ENCODE assay signal across 26 cellular contexts in the genomic region with DNA sequence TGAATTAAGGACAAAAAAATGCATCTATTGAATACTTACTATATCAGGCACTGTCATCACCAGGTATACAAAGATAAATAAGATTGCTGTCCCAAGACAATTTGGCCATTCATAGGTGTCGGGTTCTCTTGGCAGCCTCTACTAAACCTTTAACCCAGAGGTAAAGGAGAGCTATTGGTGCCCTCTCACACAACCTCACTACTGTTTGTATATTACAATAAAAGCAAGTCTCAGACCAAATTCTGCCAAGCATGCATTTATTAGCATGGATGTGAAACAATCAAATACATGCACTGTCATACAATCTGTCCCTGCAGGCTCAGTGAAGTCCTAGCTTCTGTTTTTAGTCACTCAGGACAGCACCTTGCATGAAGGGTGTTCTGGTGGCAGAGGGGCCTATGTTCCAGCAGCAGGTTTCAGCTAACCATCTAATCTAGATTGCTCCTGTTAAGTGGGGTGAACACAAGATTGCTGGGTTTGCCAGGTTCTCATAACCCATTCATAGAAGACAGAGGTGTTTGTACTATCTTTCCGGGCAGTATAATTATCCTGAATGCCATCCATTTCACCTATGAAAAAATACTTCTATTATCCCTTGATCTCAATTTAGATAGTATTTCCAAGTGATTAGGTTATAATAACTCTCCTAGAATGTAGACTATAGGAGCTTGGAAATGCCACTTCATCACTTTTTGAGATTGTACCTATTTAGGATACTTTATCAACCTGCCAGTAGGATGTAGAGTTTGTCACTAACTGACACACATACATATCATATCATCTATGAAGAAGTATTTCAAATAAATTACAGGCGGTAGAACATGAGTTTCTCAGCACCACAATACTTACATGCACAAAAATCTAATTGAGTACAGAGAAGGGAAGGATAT.
DNase-seq lines count a peak whose midpoint lies in the region; ATAC-seq and TF ChIP-seq lines count a peak whose summit lies in the region.
"Had no signal": no experiment of that assay in that cellular context is flagged by ENCODE, and none has a peak within 500 bp of the region (broad histone marks: within the 10 kb centered on the region; RNA-seq: fewer than 3 reads in every experiment).

No MANE protein-coding gene starts in this region.

- POLR2A ChIA-PET in CD8-positive, alpha-beta T cell (lab: Charles Lee): no interaction called here
- POLR2A ChIA-PET in Panc1 (lab: Charles Lee): interaction anchor here (0.5 kb wide), 1 partner anchor 549 kb away, joined by 6 read pairs; no protein-coding TSS in a partner anchor

- in situ Hi-C loops in Panc1 (cut with HindIII; ENCODE audit: low pct_unique_long_range_greater_than_20kb, low sequenced_read_pairs): no loop called here

- no peaks in the 10 kb centered on the region for H3K36me3 Mint-ChIP-seq in CD8-positive, alpha-beta T cell
- H3K36me3 Mint-ChIP-seq in HFFc6 (ENCODE audit: low read depth): no peaks in the 10 kb centered on the region
- H3K36me3 Mint-ChIP-seq in neural crest cell (ENCODE audit: low read depth): no peaks in the 10 kb centered on the region
- H3K36me3 Mint-ChIP-seq: activated naive CD8-positive, alpha-beta T cell treated with anti-CD3 and anti-CD28 coated beads, Interleukin-2, amount 10 ng/mL, durations not matched to agents 7 days and 5 days had no signal

- no peaks in the 10 kb centered on the region for H3K36me3 ChIP-seq in CD8-positive, alpha-beta T cell (ENCODE audit: insufficient read depth, low read length)
- H3K36me3 ChIP-seq in Panc1 (ENCODE audit: control insufficient read depth, insufficient read depth, low read length): no peaks in the 10 kb centered on the region
- H3K36me3 ChIP-seq: ascending aorta, BLaER1, heart left ventricle, thoracic aorta, uterus had no signal

- no peak for ATAC-seq in CD8-positive, alpha-beta T cell
- ATAC-seq in Panc1 (peak; percentile 4; the same call in 1 of the 2 replicates), GM19035 (IDR thresholded peaks at IDR 0.05; ENCODE audit: unreplicated experiment) (no peak), HG03196 (IDR thresholded peaks at IDR 0.05; ENCODE audit: unreplicated experiment) (no peak)
- ATAC-seq: heart left ventricle; left ventricle myocardium superior; sciatic nerve; stimulated activated naive CD8-positive, alpha-beta T cell treated with anti-CD3 and anti-CD28 coated beads, Interleukin-15, amount 100 ng/mL, for 72 hours had no signal

- H3K4me1 ChIP-seq in CD8-positive, alpha-beta T cell (ENCODE audit: insufficient read depth, low read length): no peaks in the 10 kb centered on the region
- peaks cover 36% of the 10 kb centered on the region for H3K4me1 ChIP-seq in Panc1 (ENCODE audit: control insufficient read depth, insufficient read depth, low read length)
- H3K4me1 ChIP-seq: ascending aorta, BLaER1, heart left ventricle, uterus had no signal

- H3K9me3 Mint-ChIP-seq in CD8-positive, alpha-beta T cell: no peaks in the 10 kb centered on the region
- H3K9me3 Mint-ChIP-seq in HFFc6 (no peaks in the 10 kb centered on the region), neural crest cell (no peaks in the 10 kb centered on the region)
- H3K9me3 Mint-ChIP-seq: activated naive CD8-positive, alpha-beta T cell treated with anti-CD3 and anti-CD28 coated beads, Interleukin-2, amount 10 ng/mL, durations not matched to agents 7 days and 5 days; activated T-cell treated with anti-CD3 and anti-CD28 coated beads, Interleukin-2, amount 50 U/mL, for 24 hours; stimulated activated naive CD8-positive, alpha-beta T cell treated with anti-CD3 and anti-CD28 coated beads, Interleukin-15, amount 100 ng/mL, for 72 hours had no signal

- H3K9me3 ChIP-seq in CD8-positive, alpha-beta T cell (ENCODE audit: low read length): no peaks in the 10 kb centered on the region
- H3K9me3 ChIP-seq in Panc1 (ENCODE audit: control insufficient read depth, insufficient read depth, low read depth, low read length): peaks cover 27% of the 10 kb centered on the region; the same call in 1 of the 2 replicates
- H3K9me3 ChIP-seq: ascending aorta, BLaER1, heart left ventricle, thoracic aorta, uterus had no signal

- no peaks in the 10 kb centered on the region for H3K27me3 ChIP-seq in CD8-positive, alpha-beta T cell (ENCODE audit: insufficient read depth, low read length)
- H3K27me3 ChIP-seq in Panc1 (ENCODE audit: control insufficient read depth, insufficient read depth, low read length): no peaks in the 10 kb centered on the region
- H3K27me3 ChIP-seq: ascending aorta, BLaER1, heart left ventricle, uterus had no signal

- H3K4me3 Mint-ChIP-seq in CD8-positive, alpha-beta T cell: no peak overlapping the region
- no peak overlapping the region for H3K4me3 Mint-ChIP-seq in HFFc6
- no peak overlapping the region for H3K4me3 Mint-ChIP-seq in neural crest cell
- H3K4me3 Mint-ChIP-seq: activated naive CD8-positive, alpha-beta T cell treated with anti-CD3 and anti-CD28 coated beads, Interleukin-2, amount 10 ng/mL, durations not matched to agents 7 days and 5 days; activated T-cell treated with anti-CD3 and anti-CD28 coated beads, Interleukin-2, amount 50 U/mL, for 24 hours; stimulated activated naive CD8-positive, alpha-beta T cell treated with anti-CD3 and anti-CD28 coated beads, Interleukin-15, amount 100 ng/mL, for 72 hours had no signal

- peak overlapping the region; percentile 2 for H3K27ac Mint-ChIP-seq in CD8-positive, alpha-beta T cell
- peak overlapping the region; percentile 32; the same call in 1 of the 2 replicates for H3K27ac Mint-ChIP-seq in HFFc6
- peak overlapping the region; percentile 0 for H3K27ac Mint-ChIP-seq in neural crest cell (ENCODE audit: unreplicated experiment)
- H3K27ac Mint-ChIP-seq: activated naive CD8-positive, alpha-beta T cell treated with anti-CD3 and anti-CD28 coated beads, Interleukin-2, amount 10 ng/mL, durations not matched to agents 7 days and 5 days; activated T-cell treated with anti-CD3 and anti-CD28 coated beads, Interleukin-2, amount 50 U/mL, for 24 hours; stimulated activated naive CD8-positive, alpha-beta T cell treated with anti-CD3 and anti-CD28 coated beads, Interleukin-15, amount 100 ng/mL, for 72 hours had no signal

- peaks cover 2% of the 10 kb centered on the region for H3K27me3 Mint-ChIP-seq in CD8-positive, alpha-beta T cell (ENCODE audit: low read depth)
- H3K27me3 Mint-ChIP-seq in HFFc6 (ENCODE audit: insufficient read depth): peaks cover 2% of the 10 kb centered on the region
- no peaks in the 10 kb centered on the region for H3K27me3 Mint-ChIP-seq in neural crest cell (ENCODE audit: low read depth)
- H3K27me3 Mint-ChIP-seq: progenitor cell of endocrine pancreas had no signal

- no peaks in the 10 kb centered on the region for H3K4me1 Mint-ChIP-seq in CD8-positive, alpha-beta T cell (ENCODE audit: low read depth)
- H3K4me1 Mint-ChIP-seq in HFFc6 (ENCODE audit: low read depth) (peaks cover 24% of the 10 kb centered on the region), neural crest cell (peaks cover 48% of the 10 kb centered on the region)
- H3K4me1 Mint-ChIP-seq: activated naive CD8-positive, alpha-beta T cell treated with anti-CD3 and anti-CD28 coated beads, Interleukin-2, amount 10 ng/mL, durations not matched to agents 7 days and 5 days; stimulated activated naive CD8-positive, alpha-beta T cell treated with anti-CD3 and anti-CD28 coated beads, Interleukin-15, amount 100 ng/mL, for 72 hours had no signal

- TF ChIP-seq CTCF in CD8-positive, alpha-beta T cell (IDR thresholded peaks at IDR 0.05): no peak
- TF ChIP-seq CTCF in HFFc6 (IDR thresholded peaks at IDR 0.05) (no peak), Panc1 (IDR thresholded peaks at IDR 0.05) (no peak), neural crest cell (conservative IDR thresholded peaks at IDR 0.05) (no peak)

- intact Hi-C loops in CD8-positive, alpha-beta T cell (cut with DNase I, micrococcal nuclease): no loop called here
- intact Hi-C loops in Panc1 (cut with micrococcal nuclease; ENCODE audit: unreplicated experiment): loop anchor here (5.0 kb wide), 1 partner anchor 43 kb away; no protein-coding TSS in a partner anchor

- H3K4me3 ChIP-seq in CD8-positive, alpha-beta T cell (ENCODE audit: low read depth, low read length): no peak overlapping the region
- H3K4me3 ChIP-seq in Panc1 (ENCODE audit: low read depth in 2 of 2, low read length in 2 of 2): no peak overlapping the region
- H3K4me3 ChIP-seq: ascending aorta, BLaER1, coronary artery, heart left ventricle, thoracic aorta, uterus had no signal

- DNase-seq in CD8-positive, alpha-beta T cell: no peak
- DNase-seq in HFFc6: no peak
- no peak for DNase-seq in Panc1 (ENCODE audit: low read depth, low spot score)
- no peak for DNase-seq in neural crest cell (ENCODE audit: low read depth, low spot score)
- DNase-seq in NCI-H187 (lab: John Stamatoyannopoulos, UW): no peak
- DNase-seq: activated gamma-delta T cell; activated naive CD8-positive, alpha-beta T cell treated with anti-CD3 and anti-CD28 coated beads, Interleukin-2, amount 10 ng/mL, durations not matched to agents 7 days and 5 days; activated T-cell treated with anti-CD3 and anti-CD28 coated beads, Interleukin-2, amount 50 U/mL, for 24 hours; effector memory CD4-positive, alpha-beta T cell; heart left ventricle; left ventricle myocardium superior; NCI-H2081 treated with DMSO at 0.1 percent for 48 hours; stimulated activated CD4-positive, alpha-beta T cell treated with anti-CD3 and anti-CD28 coated beads, Interleukin-12 subunit alpha, Interleukin-12 subunit beta, amount 100 ng/mL, for 4 hours; stimulated activated CD4-positive, alpha-beta T cell treated with anti-CD3 and anti-CD28 coated beads, Interleukin-2, amount 100 ng/mL, for 48 hours; stimulated activated naive CD8-positive, alpha-beta T cell treated with anti-CD3 and anti-CD28 coated beads, Interleukin-15, amount 100 ng/mL, for 72 hours; T-helper 2 cell; uterus had no signal

- no TSS peak for BruUV-seq in Panc1 (replicated peaks; lab: Mats Ljungman, UMichigan)

- CTCF ChIA-PET in CD8-positive, alpha-beta T cell (lab: Charles Lee): interaction anchor here (0.9 kb wide), 1 partner anchor 53 kb away, joined by 4 read pairs; no protein-coding TSS in a partner anchor
- CTCF ChIA-PET in Panc1 (lab: Charles Lee): no interaction called here

- H3K27ac ChIP-seq in CD8-positive, alpha-beta T cell (ENCODE audit: low read depth, low read length): no peak overlapping the region
- peak overlapping the region; percentile 89 for H3K27ac ChIP-seq in Panc1 (ENCODE audit: low read length)
- H3K27ac ChIP-seq: ascending aorta, BLaER1, coronary artery, heart left ventricle, KMS-11, thoracic aorta, uterus had no signal
